ENCODE assay signal across 24 cellular contexts in the genomic region with DNA sequence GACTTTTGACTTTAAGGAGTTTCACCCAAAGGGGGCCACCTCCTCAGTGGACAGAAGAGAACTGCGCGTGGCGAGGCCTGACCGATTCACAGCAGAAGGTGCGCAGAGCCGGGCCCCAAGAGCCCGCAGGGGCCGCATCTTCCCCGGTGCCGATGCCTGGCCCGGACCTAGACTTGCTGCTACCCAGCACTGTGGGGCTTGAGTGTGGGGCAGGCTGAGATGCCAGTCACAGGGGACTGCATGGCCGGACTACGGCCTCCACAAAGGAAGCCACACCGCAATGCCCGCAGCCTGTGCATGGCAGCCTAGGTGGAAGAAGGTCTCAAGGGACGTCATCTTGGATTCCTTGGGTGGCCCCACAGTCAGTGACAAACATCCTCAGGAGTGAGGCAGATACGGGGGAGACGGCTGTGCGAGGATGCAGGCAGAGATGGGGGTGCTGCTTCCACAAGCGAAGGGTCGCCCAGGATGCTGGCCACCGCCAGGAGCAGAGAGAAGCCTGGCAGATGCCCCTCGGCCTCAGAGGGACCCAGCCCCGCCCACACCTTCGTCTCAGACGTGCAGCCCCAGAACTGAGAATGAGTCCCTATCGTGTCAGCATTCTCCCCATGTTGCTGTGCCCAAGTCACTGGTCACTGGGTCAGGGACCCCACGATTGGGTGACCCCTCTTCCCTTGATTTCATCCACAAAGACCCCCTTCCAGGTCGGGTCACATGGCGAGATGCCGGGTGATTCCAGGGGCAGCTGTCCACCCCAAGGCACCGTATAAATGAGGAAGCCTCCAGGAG. TPM values are rescaled to one million over a fixed set of nuclear protein-coding genes. Genes with fewer than 3 reads are reported as not detected.
DNase-seq lines count a peak whose midpoint lies in the region; ATAC-seq and TF ChIP-seq lines count a peak whose summit lies in the region.
"Had no signal": no experiment of that assay in that cellular context is flagged by ENCODE, and none has a peak within 500 bp of the region (broad histone marks: within the 10 kb centered on the region; RNA-seq: fewer than 3 reads in every experiment).

No MANE protein-coding gene starts in this region.

- H4K20me1 ChIP-seq in BLaER1 treated with 17β-estradiol and CSF1 and Interleukin-3, amounts not matched to agents 10 nM and 100 nM: peaks cover 10 to 82% (median 40%) of the 10 kb centered on the region in 11 experiments; a peak in 16 of 22 replicates

- H3K4me1 ChIP-seq in BLaER1 treated with 17β-estradiol and CSF1 and Interleukin-3, amounts not matched to agents 10 nM and 100 nM: peaks cover 88 to 100% (median 97%) of the 10 kb centered on the region in 10 experiments
- H3K4me1 ChIP-seq in CD8-positive, alpha-beta T cell (ENCODE audit: insufficient read depth, low read length): peaks cover 43% of the 10 kb centered on the region
- peaks cover 10% of the 10 kb centered on the region for H3K4me1 ChIP-seq in mesenchymal stem cell (ENCODE audit: control insufficient read depth, insufficient read depth, low read depth, low read length)
- H3K4me1 ChIP-seq: adrenal gland, HAP-1, SJSA1, thyroid gland had no signal

- peak overlapping the region in 10 of 11 experiments; percentile 15 to 94 (median 40); a peak in 12 of 22 replicates for H3K27ac ChIP-seq in BLaER1 treated with 17β-estradiol and CSF1 and Interleukin-3, amounts not matched to agents 10 nM and 100 nM
- H3K27ac ChIP-seq in CD8-positive, alpha-beta T cell (ENCODE audit: low read depth, low read length): peak overlapping the region; percentile 42
- H3K27ac ChIP-seq in mesenchymal stem cell (ENCODE audit: low read length, poor library complexity, severe bottlenecking): no peak overlapping the region
- H3K27ac ChIP-seq: adrenal gland, cardiac muscle cell, prostate gland, SJSA1, thyroid gland had no signal

- H3K4me3 ChIP-seq in BLaER1 treated with 17β-estradiol and CSF1 and Interleukin-3, amounts not matched to agents 10 nM and 100 nM: peak overlapping the region in 3 of 10 experiments; percentile 2 to 85 (median 38); a peak in 4 of 20 replicates
- H3K4me3 ChIP-seq in CD8-positive, alpha-beta T cell (ENCODE audit: low read depth, low read length): no peak overlapping the region
- H3K4me3 ChIP-seq in mesenchymal stem cell (ENCODE audit: insufficient read depth in 1 of 2, low read depth in 1 of 2, low read length in 2 of 2): no peak overlapping the region
- H3K4me3 ChIP-seq: adrenal gland, cardiac muscle cell, esophagus squamous epithelium, HAP-1, prostate gland, SJSA1, thyroid gland had no signal

- no peak overlapping the region for H3K14ac ChIP-seq in mesenchymal stem cell (ENCODE audit: low read length in 2 of 2)

- no peaks in the 10 kb centered on the region for H3K27me3 ChIP-seq in BLaER1 treated with 17β-estradiol and CSF1 and Interleukin-3, amounts not matched to agents 10 nM and 100 nM
- H3K27me3 ChIP-seq in CD8-positive, alpha-beta T cell (ENCODE audit: insufficient read depth, low read length): no peaks in the 10 kb centered on the region
- no peaks in the 10 kb centered on the region for H3K27me3 ChIP-seq in mesenchymal stem cell (ENCODE audit: control insufficient read depth in 1 of 2, insufficient read depth in 1 of 2, low read length in 2 of 2)
- H3K27me3 ChIP-seq: adrenal gland, cardiac muscle cell, esophagus squamous epithelium, SJSA1, thyroid gland had no signal

- no peak overlapping the region for H3K4ac ChIP-seq in mesenchymal stem cell (ENCODE audit: low read depth in 1 of 2, low read length in 2 of 2)

- peaks cover 53% of the 10 kb centered on the region for H3K79me1 ChIP-seq in mesenchymal stem cell (replicated peaks; ENCODE audit: low read length, poor library complexity, severe bottlenecking)

- intact Hi-C loops in CD8-positive, alpha-beta T cell (cut with DNase I, micrococcal nuclease): no loop called here

- H2AK5ac ChIP-seq in mesenchymal stem cell (ENCODE audit: low read length, severe bottlenecking): no peak overlapping the region

- H2BK5ac ChIP-seq in mesenchymal stem cell (ENCODE audit: low read depth, low read length, poor library complexity, severe bottlenecking): no peak overlapping the region

- POLR2A ChIA-PET in CD8-positive, alpha-beta T cell (lab: Charles Lee): no interaction called here
- POLR2A ChIA-PET in activated CD8-positive, alpha-beta T cell treated with anti-CD3 and anti-CD28 coated beads, Interleukin-2, amount 10 ng/mL, durations not matched to agents 7 days and 5 days (lab: Charles Lee): no interaction called here

- peak overlapping the region; percentile 16 for H4K8ac ChIP-seq in mesenchymal stem cell (ENCODE audit: low read length)

- H3K9me3 ChIP-seq in BLaER1 treated with 17β-estradiol and CSF1 and Interleukin-3, amounts not matched to agents 10 nM and 100 nM (replicated peaks in 1 of 11): peaks cover 0 to 7% (median 0%) of the 10 kb centered on the region in 11 experiments; a peak in 1 of 22 replicates
- H3K9me3 ChIP-seq in CD8-positive, alpha-beta T cell (ENCODE audit: low read length): no peaks in the 10 kb centered on the region
- H3K9me3 ChIP-seq in mesenchymal stem cell (ENCODE audit: control insufficient read depth, low read length): no peaks in the 10 kb centered on the region
- H3K9me3 ChIP-seq: adrenal gland, esophagus squamous epithelium, HAP-1, prostate gland, SJSA1, thyroid gland had no signal

- no peak overlapping the region for H2BK15ac ChIP-seq in mesenchymal stem cell (ENCODE audit: low read depth, poor library complexity, severe bottlenecking)

- WGBS in mesenchymal stem cell: 97% methylated on average over 32 of the region's 32 CpGs

- H2BK12ac ChIP-seq in mesenchymal stem cell (ENCODE audit: low read length in 2 of 2): no peak overlapping the region

- no peak for TF ChIP-seq CTCF in CD8-positive, alpha-beta T cell (IDR thresholded peaks at IDR 0.05)

- H3K4me2 ChIP-seq in BLaER1 treated with 17β-estradiol and CSF1 and Interleukin-3, amounts not matched to agents 10 nM and 100 nM: peak overlapping the region; percentile 50 to 100 (median 99)
- H3K4me2 ChIP-seq in mesenchymal stem cell (ENCODE audit: low read length, poor library complexity, severe bottlenecking): no peak overlapping the region

- H3K36me3 Mint-ChIP-seq in CD8-positive, alpha-beta T cell: peaks cover 68% of the 10 kb centered on the region
- peaks cover 86% of the 10 kb centered on the region for H3K36me3 Mint-ChIP-seq in activated CD8-positive, alpha-beta T cell treated with anti-CD3 and anti-CD28 coated beads, Interleukin-2, amount 10 ng/mL, durations not matched to agents 7 days and 5 days (ENCODE audit: low read depth)

- no peak overlapping the region for H3K18ac ChIP-seq in mesenchymal stem cell (ENCODE audit: low read depth in 1 of 2, low read length in 2 of 2)

- H3K9ac ChIP-seq in BLaER1 treated with 17β-estradiol and CSF1 and Interleukin-3, amounts not matched to agents 10 nM and 100 nM: peak overlapping the region; percentile 12 to 48 (median 33); a peak in 13 of 22 replicates
- H3K9ac ChIP-seq in mesenchymal stem cell (ENCODE audit: low read length): no peak overlapping the region

- no peaks in the 10 kb centered on the region for H3K9me3 Mint-ChIP-seq in CD8-positive, alpha-beta T cell
- no peaks in the 10 kb centered on the region for H3K9me3 Mint-ChIP-seq in activated CD8-positive, alpha-beta T cell treated with anti-CD3 and anti-CD28 coated beads, Interleukin-2, amount 10 ng/mL, durations not matched to agents 7 days and 5 days (ENCODE audit: insufficient read depth)

- CTCF ChIA-PET in CD8-positive, alpha-beta T cell (lab: Charles Lee): interaction anchor here (1.5 to 6.2 kb wide), 3 partner anchors 9 to 16 kb away, joined by 6 to 49 read pairs (median 8); no protein-coding TSS in a partner anchor
- CTCF ChIA-PET in activated CD8-positive, alpha-beta T cell treated with anti-CD3 and anti-CD28 coated beads, Interleukin-2, amount 10 ng/mL, durations not matched to agents 7 days and 5 days (lab: Charles Lee): no interaction called here

- H3K36me3 ChIP-seq in BLaER1 treated with 17β-estradiol and CSF1 and Interleukin-3, amounts not matched to agents 10 nM and 100 nM: peaks cover 25 to 97% (median 74%) of the 10 kb centered on the region in 11 experiments
- peaks cover 49% of the 10 kb centered on the region for H3K36me3 ChIP-seq in CD8-positive, alpha-beta T cell (ENCODE audit: insufficient read depth, low read length)
- peaks cover 84 to 85% of the 10 kb centered on the region in 2 experiments for H3K36me3 ChIP-seq in mesenchymal stem cell (ENCODE audit: control insufficient read depth in 1 of 2, insufficient read depth in 2 of 2, low read depth in 1 of 2, low read length in 2 of 2)

- no peak overlapping the region for H3K23ac ChIP-seq in mesenchymal stem cell (ENCODE audit: low read length in 2 of 2)

- no peak for ATAC-seq in CD8-positive, alpha-beta T cell
- no peak for ATAC-seq in activated CD8-positive, alpha-beta T cell treated with anti-CD3 and anti-CD28 coated beads, Interleukin-2, amount 10 ng/mL, durations not matched to agents 7 days and 5 days
- ATAC-seq: activated CD8-positive, alpha-beta memory T cell treated with anti-CD3 and anti-CD28 coated beads, Interleukin-2, amount 10 ng/mL, durations not matched to agents 7 days and 5 days had no signal

- H3K4me1 Mint-ChIP-seq in CD8-positive, alpha-beta T cell (ENCODE audit: low read depth): peaks cover 48% of the 10 kb centered on the region
- peaks cover 41% of the 10 kb centered on the region for H3K4me1 Mint-ChIP-seq in activated CD8-positive, alpha-beta T cell treated with anti-CD3 and anti-CD28 coated beads, Interleukin-2, amount 10 ng/mL, durations not matched to agents 7 days and 5 days (ENCODE audit: low read depth)

- H3K4me3 Mint-ChIP-seq in CD8-positive, alpha-beta T cell: peak overlapping the region; percentile 11
- H3K4me3 Mint-ChIP-seq in activated CD8-positive, alpha-beta T cell treated with anti-CD3 and anti-CD28 coated beads, Interleukin-2, amount 10 ng/mL, durations not matched to agents 7 days and 5 days: peak overlapping the region; percentile 99

- no peak overlapping the region for H2AFZ ChIP-seq in mesenchymal stem cell (ENCODE audit: low read depth, low read length)

- H3K27me3 Mint-ChIP-seq in CD8-positive, alpha-beta T cell (ENCODE audit: low read depth): no peaks in the 10 kb centered on the region
- H3K27me3 Mint-ChIP-seq in activated CD8-positive, alpha-beta T cell treated with anti-CD3 and anti-CD28 coated beads, Interleukin-2, amount 10 ng/mL, durations not matched to agents 7 days and 5 days (ENCODE audit: low read depth): no peaks in the 10 kb centered on the region
- H3K27me3 Mint-ChIP-seq: activated CD8-positive, alpha-beta memory T cell treated with anti-CD3 and anti-CD28 coated beads, Interleukin-2, amount 10 ng/mL, durations not matched to agents 7 days and 5 days had no signal

- no peak overlapping the region for H4K91ac ChIP-seq in mesenchymal stem cell (ENCODE audit: low read length)

- H2BK120ac ChIP-seq in mesenchymal stem cell (ENCODE audit: low read depth, low read length): no peak overlapping the region

- no peak for DNase-seq in CD8-positive, alpha-beta T cell
- no peak for DNase-seq in activated CD8-positive, alpha-beta T cell treated with anti-CD3 and anti-CD28 coated beads, Interleukin-2, amount 10 ng/mL, durations not matched to agents 7 days and 5 days
- DNase-seq in mesenchymal stem cell (no peak), NCI-H187 (lab: John Stamatoyannopoulos, UW) (no peak), nucleus accumbens (lab: John Stamatoyannopoulos, UW) (no peak)
- no peak for DNase-seq in activated CD4-positive, CD25-positive, alpha-beta regulatory T cell (lab: John Stamatoyannopoulos, UW)
- DNase-seq: activated CD8-positive, alpha-beta memory T cell treated with anti-CD3 and anti-CD28 coated beads, Interleukin-2, amount 10 ng/mL, durations not matched to agents 7 days and 5 days; adrenal gland; AML-193; DMS153; esophagus squamous epithelium; glutamatergic neuron; Karpas-422; NCI-H1092; NCI-H69; OCI-M1; small intestine; stimulated activated CD4-positive, alpha-beta T cell treated with anti-CD3 and anti-CD28 coated beads, Interleukin-4, amount 100 ng/mL, for 4 hours; thyroid gland had no signal

- peak overlapping the region; percentile 98 for H3K27ac Mint-ChIP-seq in CD8-positive, alpha-beta T cell
- peak overlapping the region; percentile 86 for H3K27ac Mint-ChIP-seq in activated CD8-positive, alpha-beta T cell treated with anti-CD3 and anti-CD28 coated beads, Interleukin-2, amount 10 ng/mL, durations not matched to agents 7 days and 5 days

RNA-seq across cellular contexts. Expression of a gene that starts 16.9 kb away (rescaled TPM):
- total RNA-seq in CD8-positive, alpha-beta T cell: 10 to 100 TPM; 76.7 to 80.0 TPM
- 100 to 1,000 TPM; 235 to 240 TPM for total RNA-seq in activated CD8-positive, alpha-beta T cell treated with anti-CD3 and anti-CD28 coated beads, Interleukin-2, amount 10 ng/mL, durations not matched to agents 7 days and 5 days
- polyA plus RNA-seq in mesenchymal stem cell (2013, experiment 1 of 2): 48.9 TPM
- 47.9 TPM for polyA plus RNA-seq in mesenchymal stem cell (2013, experiment 2 of 2)

RNA-seq across cellular contexts. Expression of a gene that starts 17.4 kb away (rescaled TPM):
- total RNA-seq in CD8-positive, alpha-beta T cell: 10 to 100 TPM; 11.9 to 15.3 TPM
- total RNA-seq in activated CD8-positive, alpha-beta T cell treated with anti-CD3 and anti-CD28 coated beads, Interleukin-2, amount 10 ng/mL, durations not matched to agents 7 days and 5 days: 1 to 10 TPM; 8.7 to 9.5 TPM
- 2.2 TPM for polyA plus RNA-seq in mesenchymal stem cell (2013, experiment 1 of 2)
- polyA plus RNA-seq in mesenchymal stem cell (2013, experiment 2 of 2): 2.1 TPM

RNA-seq across cellular contexts. Expression of a gene that starts 28.2 kb away (rescaled TPM):
- 100 to 1,000 TPM; 453 to 455 TPM for total RNA-seq in CD8-positive, alpha-beta T cell
- total RNA-seq in activated CD8-positive, alpha-beta T cell treated with anti-CD3 and anti-CD28 coated beads, Interleukin-2, amount 10 ng/mL, durations not matched to agents 7 days and 5 days: 100 to 1,000 TPM; 332 to 348 TPM
- 126 TPM for polyA plus RNA-seq in mesenchymal stem cell (2013, experiment 1 of 2)
- 128 TPM for polyA plus RNA-seq in mesenchymal stem cell (2013, experiment 2 of 2)
